13 cellular contexts compared by ENCODE assay signal in genomic region chr1:210754931-210755670, GRCh38.
A peak's percentile ranks its signal among the peaks of the same experiment; 100 is the strongest.
DNase-seq lines count a peak whose midpoint lies in the region; ATAC-seq and TF ChIP-seq lines count a peak whose summit lies in the region.
"Had no signal": no experiment of that assay in that cellular context is flagged by ENCODE, and none has a peak within 500 bp of the region (broad histone marks: within the 10 kb centered on the region; RNA-seq: fewer than 3 reads in every experiment).

No MANE protein-coding gene starts in this region.

- no peaks in the 10 kb centered on the region for H3K36me3 ChIP-seq in SK-N-SH (replicated peaks in 1 of 2; ENCODE audit: control insufficient read depth in 1 of 2, insufficient read depth in 2 of 2, low read length in 1 of 2)
- H3K36me3 ChIP-seq in gastrocnemius medialis = no peaks in the 10 kb centered on the region
- H3K36me3 ChIP-seq: breast epithelium had no signal

- H3K9me2 ChIP-seq in SK-N-SH = no peaks in the 10 kb centered on the region

- no peak for TF ChIP-seq POLR2A in gastrocnemius medialis (IDR thresholded peaks at IDR 0.05)

- TF ChIP-seq EP300 in SK-N-SH (IDR thresholded peaks at IDR 0.05; ENCODE audit: borderline replicate concordance in 1 of 2, low read depth in 1 of 2, low read length in 1 of 2) = no peak

- no peak overlapping the region for H3K4me3 ChIP-seq in SK-N-SH (ENCODE audit: low read depth in 2 of 2, low read length in 1 of 2)
- no peak overlapping the region for H3K4me3 ChIP-seq in gastrocnemius medialis
- H3K4me3 ChIP-seq: breast epithelium had no signal

- no peak overlapping the region for H3K4me2 ChIP-seq in SK-N-SH

- ATAC-seq in SK-N-SH treated with all-trans-retinoic acid at 6 μM for 48 hours = no peak
- ATAC-seq in HG02938 (IDR thresholded peaks at IDR 0.05; ENCODE audit: unreplicated experiment) = no peak
- ATAC-seq in gastrocnemius medialis = no peak

- H3K27me3 ChIP-seq in SK-N-SH (ENCODE audit: insufficient read depth) (no peaks in the 10 kb centered on the region), gastrocnemius medialis (no peaks in the 10 kb centered on the region)
- H3K27me3 ChIP-seq: breast epithelium had no signal

- H3F3A ChIP-seq in SK-N-SH (replicated peaks; ENCODE audit: insufficient read depth) = no peaks in the 10 kb centered on the region

- 39% methylated on average over 7 of the region's 8 CpGs for WGBS in SK-N-SH (ENCODE audit: low lambda C conversion rate)

- no peaks in the 10 kb centered on the region for H3K79me2 ChIP-seq in SK-N-SH (ENCODE audit: insufficient read depth)

- DNase-seq in SK-N-SH (peak; percentile 36), NCI-H748 (lab: John Stamatoyannopoulos, UW; ENCODE audit: unreplicated experiment) (peak; percentile 95), ecto neural progenitor cell (ENCODE audit: low spot score) (peak; percentile 60), superior temporal gyrus (ENCODE audit: extremely low spot score) (peak; percentile 66), gastrocnemius medialis (no peak), NCI-H226 (no peak)
- DNase-seq: ACHN; activated T-cell treated with anti-CD3 and anti-CD28 coated beads, Interleukin-2, amount 50 U/mL, for 1 hour; kidney glomerular epithelial cell; T-helper 9 cell had no signal

- H2AFZ ChIP-seq in SK-N-SH (ENCODE audit: low read depth) = no peak overlapping the region

- H3K9ac ChIP-seq in SK-N-SH = no peak overlapping the region

- H3K27ac ChIP-seq in SK-N-SH (ENCODE audit: low read depth in 2 of 2, low read length in 1 of 2) (no peak overlapping the region), gastrocnemius medialis (no peak overlapping the region)
- H3K27ac ChIP-seq: breast epithelium had no signal

- no peak for TF ChIP-seq RAD21 in SK-N-SH (IDR thresholded peaks at IDR 0.05; ENCODE audit: low read length)

- intact Hi-C loops in gastrocnemius medialis (cut with DNase I; ENCODE audit: low total_unique reads) = no loop called here

- no peak for TF ChIP-seq CTCF in SK-N-SH (IDR thresholded peaks at IDR 0.05)
- no peak for TF ChIP-seq CTCF in gastrocnemius medialis (IDR thresholded peaks at IDR 0.05 in 4 of 5, conservative IDR thresholded peaks at IDR 0.05 in 1 of 5)

- CTCF ChIA-PET in SK-N-SH (lab: Yijun Ruan, JAX) = interaction anchor here (1.0 kb wide), 1 partner anchor 8 kb away, joined by 3 read pairs; no protein-coding TSS in a partner anchor

- in situ Hi-C loops in gastrocnemius medialis (cut with MboI; ENCODE audit: low sequenced_read_pairs in 4 of 4) = no loop called here

- POLR2A ChIA-PET in SK-N-SH (lab: Yijun Ruan, JAX) = no interaction called here

- H3K9me3 ChIP-seq in SK-N-SH (no peaks in the 10 kb centered on the region), gastrocnemius medialis (no peaks in the 10 kb centered on the region)
- H3K9me3 ChIP-seq: breast epithelium had no signal

- peaks cover 0 to 16% of the 10 kb centered on the region in 2 experiments; a peak in 2 of 4 replicates for H3K4me1 ChIP-seq in SK-N-SH (ENCODE audit: control insufficient read depth in 1 of 2, insufficient read depth in 2 of 2, low read depth in 1 of 2, low read length in 1 of 2)
- no peaks in the 10 kb centered on the region for H3K4me1 ChIP-seq in gastrocnemius medialis
- H3K4me1 ChIP-seq: breast epithelium had no signal

- H4K20me1 ChIP-seq in SK-N-SH (ENCODE audit: insufficient read depth) = no peaks in the 10 kb centered on the region

TF ChIP-seq in SK-N-SH, 30 proteins besides CTCF, POLR2A, EP300 and RAD21:
- TF ChIP-seq SMC3 (IDR thresholded peaks at IDR 0.05; ENCODE audit: low read depth, low read length) (no peak), EZH2phosphoT487 (IDR thresholded peaks at IDR 0.05; ENCODE audit: borderline replicate concordance, low read depth) (no peak), YY1 (IDR thresholded peaks at IDR 0.05; ENCODE audit: low read depth) (no peak)

TF ChIP-seq in SK-N-SH treated with all-trans-retinoic acid at 6 μM for 48 hours, 23 proteins besides CTCF, POLR2A, EP300 and RAD21:
- TF ChIP-seq ZNF8 (CRISPR knock-in tag; IDR thresholded peaks at IDR 0.05) (no peak), ARNTL (CRISPR knock-in tag; IDR thresholded peaks at IDR 0.05; ENCODE audit: borderline replicate concordance, low read depth) (no peak), ISL1 (CRISPR knock-in tag; IDR thresholded peaks at IDR 0.05) (no peak), CSRNP3 (CRISPR knock-in tag; IDR thresholded peaks at IDR 0.05) (no peak), BACH2 (CRISPR knock-in tag; IDR thresholded peaks at IDR 0.05; ENCODE audit: borderline replicate concordance) (no peak), PATZ1 (CRISPR knock-in tag; IDR thresholded peaks at IDR 0.05; ENCODE audit: borderline replicate concordance) (no peak), CSDC2 (CRISPR knock-in tag; IDR thresholded peaks at IDR 0.05) (no peak), CREB5 (CRISPR knock-in tag; IDR thresholded peaks at IDR 0.05; ENCODE audit: low read depth) (no peak), TSHZ2 (CRISPR knock-in tag; IDR thresholded peaks at IDR 0.05) (no peak), TCF4 (CRISPR knock-in tag; IDR thresholded peaks at IDR 0.05; ENCODE audit: borderline replicate concordance) (no peak), GLIS3 (CRISPR knock-in tag; IDR thresholded peaks at IDR 0.05) (no peak), PPARA (CRISPR knock-in tag; IDR thresholded peaks at IDR 0.05; ENCODE audit: borderline replicate concordance) (no peak), SNAI2 (CRISPR knock-in tag; IDR thresholded peaks at IDR 0.05) (no peak), ZFP3 (CRISPR knock-in tag; IDR thresholded peaks at IDR 0.05) (no peak)
TF ChIP-seq in SK-N-SH treated with all-trans-retinoic acid at 6 μM for 48 hours: peak in this region for 0.

Comparison
In these comparisons a context has a peak if more than half of its experiments do, and no peak if none do; other contexts are left out.
1. DNase-seq: peak in SK-N-SH (single experiment), NCI-H748 (single experiment), ecto neural progenitor cell (single experiment) and superior temporal gyrus (single experiment); none in gastrocnemius medialis (0 of 2) and NCI-H226 (single experiment).